In genomic region chr14:64227856-64228255, GRCh38 we compare ENCODE assay signal across 18 cellular contexts.
DNase-seq lines count a peak whose midpoint lies in the region; ATAC-seq and TF ChIP-seq lines count a peak whose summit lies in the region.
"Had no signal": no experiment of that assay in that cellular context is flagged by ENCODE, and none has a peak within 500 bp of the region (broad histone marks: within the 10 kb centered on the region; RNA-seq: fewer than 3 reads in every experiment).

No MANE protein-coding gene starts in this region.

- H3K4me3 ChIP-seq in OCI-LY7 (ENCODE audit: low read depth, low read length, poor library complexity, severe bottlenecking): no peak overlapping the region
- no peak overlapping the region for H3K4me3 ChIP-seq in psoas muscle
- H3K4me3 ChIP-seq: HAP-1 had no signal

- H3K27me3 ChIP-seq in psoas muscle (ENCODE audit: insufficient read depth in 3 of 3, low read length in 2 of 3): no peaks in the 10 kb centered on the region

- H3K27ac ChIP-seq in OCI-LY7 (ENCODE audit: low read depth, low read length, poor library complexity, severe bottlenecking) (no peak overlapping the region), psoas muscle (peak overlapping the region; percentile 90)
- H3K27ac ChIP-seq: HL-60 had no signal

- CTCF ChIA-PET in HEK293T (lab: Yijun Ruan, JAX): no interaction called here
- CTCF ChIA-PET in OCI-LY7 (lab: Charles Lee; ENCODE audit: unreplicated experiment): no interaction called here

- TF ChIP-seq CTCF in OCI-LY7 (conservative IDR thresholded peaks at IDR 0.05; ENCODE audit: low read length) (no peak), psoas muscle (IDR thresholded peaks at IDR 0.05) (no peak)

- 0 out of 2 replicates have a peak overlapping the region, but pooled peaks have one; percentile 7 for H3K4me2 ChIP-seq in OCI-LY7 (ENCODE audit: low read length)

- peaks cover 75% of the 10 kb centered on the region for H3K79me2 ChIP-seq in OCI-LY7 (ENCODE audit: insufficient read depth, low read depth, low read length)

- H3K4me1 ChIP-seq in OCI-LY7 (ENCODE audit: insufficient read depth, low read length, poor library complexity, severe bottlenecking) (peaks cover 36% of the 10 kb centered on the region), psoas muscle (peaks cover 43% of the 10 kb centered on the region)
- H3K4me1 ChIP-seq: HAP-1 had no signal

- ATAC-seq in psoas muscle: no peak
- no peak for ATAC-seq in GM18498 (IDR thresholded peaks at IDR 0.05; ENCODE audit: unreplicated experiment)
- no peak for ATAC-seq in GM18858 (IDR thresholded peaks at IDR 0.05; ENCODE audit: unreplicated experiment)
- ATAC-seq: CD8-positive, alpha-beta T cell had no signal

- H3K36me3 ChIP-seq in OCI-LY7 (ENCODE audit: insufficient read depth, low read length): peaks cover 97% of the 10 kb centered on the region
- peaks cover 9 to 97% of the 10 kb centered on the region in 2 donors for H3K36me3 ChIP-seq in psoas muscle (ENCODE audit: insufficient read depth in 1 of 2, low read depth in 1 of 2)
- H3K36me3 ChIP-seq: HAP-1 had no signal

- no TSS peak for BruUV-seq in OCI-LY7 (replicated peaks; lab: Mats Ljungman, UMichigan)

- WGBS in psoas muscle, 3 donors: 91 to 97% (median 95%) methylated on average over 1 of the region's 1 CpG

- POLR2A ChIA-PET in HEK293T (lab: Yijun Ruan, JAX) (no interaction called here), OCI-LY7 (lab: Charles Lee) (interaction anchor here (0.7 to 3.9 kb wide), 4 partner anchors 8 to 369 kb away, joined by 3 to 23 read pairs (median 3); no protein-coding TSS in a partner anchor)

- H3K9me3 ChIP-seq in OCI-LY7 (ENCODE audit: low read length) (no peaks in the 10 kb centered on the region), psoas muscle (no peaks in the 10 kb centered on the region)
- H3K9me3 ChIP-seq: HAP-1 had no signal

- peaks cover 7% of the 10 kb centered on the region; the same call in 1 of the 2 replicates for H4K20me1 ChIP-seq in OCI-LY7 (ENCODE audit: insufficient read depth, low read length)

- intact Hi-C loops in OCI-LY7 (cut with micrococcal nuclease; ENCODE audit: unreplicated experiment): no loop called here
- intact Hi-C loops in psoas muscle (cut with DNase I): no loop called here

- H2AFZ ChIP-seq in OCI-LY7 (ENCODE audit: low read length): no peak overlapping the region

- H3K9me2 ChIP-seq in OCI-LY7 (ENCODE audit: insufficient read depth, low read length): no peaks in the 10 kb centered on the region

- DNase-seq in HEK293T (ENCODE audit: extremely low spot score): no peak
- no peak for DNase-seq in OCI-LY7 (ENCODE audit: low spot score)
- DNase-seq in psoas muscle: no peak
- DNase-seq in GOT3 (lab: John Stamatoyannopoulos, UW): no peak
- DNase-seq in AG08396 (ENCODE audit: low spot score): no peak
- DNase-seq: ACHN; AML-193; Calu3; CD8-positive, alpha-beta T cell; DMS53; DND-41; IMR-90; Kasumi-1; KBM-7 had no signal

TF ChIP-seq in HEK293T, 16 proteins besides CTCF, POLR2A, EP300 and RAD21:
- peak; percentile 28; the same call in 1 of the 2 replicates for TF ChIP-seq PKNOX1 (IDR thresholded peaks at IDR 0.05)
- TF ChIP-seq SUZ12 (IDR thresholded peaks at IDR 0.05): no peak
TF ChIP-seq in HEK293T: peak in this region for 1.
